ENCODE assay signal across 10 cellular contexts in the genomic region with DNA sequence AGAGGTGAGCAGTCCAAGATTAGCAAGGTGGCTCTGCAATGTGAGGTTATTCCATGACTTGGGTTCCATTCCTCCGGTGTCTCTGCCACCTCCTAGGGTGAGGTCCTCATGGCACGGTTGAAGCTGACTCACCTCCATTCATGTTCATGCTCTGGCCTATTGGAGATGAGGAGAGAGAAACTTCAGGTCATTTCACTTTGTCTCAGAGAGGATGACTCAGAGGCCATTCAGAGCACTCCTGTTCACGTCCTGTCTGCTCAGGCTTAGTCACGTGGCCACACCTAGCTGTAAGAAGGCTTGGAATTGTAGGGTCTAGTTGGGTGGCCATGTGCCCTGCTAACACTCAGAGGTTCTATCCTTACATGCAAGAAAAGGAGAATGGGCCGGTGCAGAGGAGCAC.
DNase-seq lines count a peak whose midpoint lies in the region; TF ChIP-seq lines count a peak whose summit lies in the region.
"Had no signal": no experiment of that assay in that cellular context is flagged by ENCODE, and none has a peak within 500 bp of the region (broad histone marks: within the 10 kb centered on the region; RNA-seq: fewer than 3 reads in every experiment).

No MANE protein-coding gene starts in this region.

- H3K9me3 Mint-ChIP-seq in HFFc6 = peaks cover 9% of the 10 kb centered on the region; the same call in 1 of the 2 replicates

- DNase-seq in COLO829 (ENCODE audit: low spot score) (peak; percentile 11), HFFc6 (peak; percentile 76), kidney tubule cell (ENCODE audit: low spot score) (peak; percentile 99), right atrium auricular region (ENCODE audit: low spot score) (no peak), AML-193 (lab: John Stamatoyannopoulos, UW) (no peak), DMS153 treated with DMSO at 0.1 percent for 48 hours (lab: John Stamatoyannopoulos, UW; ENCODE audit: unreplicated experiment) (no peak)
- DNase-seq in activated T-cell treated with anti-CD3 and anti-CD28 coated beads, Interleukin-2, amount 50 U/mL, for 48 hours = peak; percentile 25 to 38
- no peak for DNase-seq in effector CD4-positive, alpha-beta T cell
- DNase-seq: activated effector memory CD4-positive, alpha-beta T cell treated with anti-CD3 and anti-CD28 coated beads, Interleukin-2, amount 50 U/mL, for 16 hours had no signal

- H3K9me3 ChIP-seq in right atrium auricular region = peaks cover 0 to 29% of the 10 kb centered on the region in 2 donors

- no peak for TF ChIP-seq CTCF in HFFc6 (IDR thresholded peaks at IDR 0.05)
- TF ChIP-seq CTCF in right atrium auricular region (IDR thresholded peaks at IDR 0.05) = no peak

- H3K4me1 ChIP-seq in right atrium auricular region = no peaks in the 10 kb centered on the region

- no peaks in the 10 kb centered on the region for H3K36me3 ChIP-seq in right atrium auricular region

- peaks cover 31% of the 10 kb centered on the region for H3K4me1 Mint-ChIP-seq in HFFc6 (ENCODE audit: low read depth)

- H3K4me3 Mint-ChIP-seq in HFFc6 = peak overlapping the region; percentile 23; the same call in 1 of the 2 replicates
- H3K4me3 Mint-ChIP-seq: natural killer cell treated with Interleukin-12 subunit alpha and Interleukin-12 subunit beta and Interleukin-15 and Interleukin-18, amount 100 ng/mL, for 72 hours had no signal

- no peaks in the 10 kb centered on the region for H3K27me3 ChIP-seq in right atrium auricular region

- no peak overlapping the region for H3K27ac ChIP-seq in right atrium auricular region

- H3K36me3 Mint-ChIP-seq in HFFc6 (ENCODE audit: low read depth) = peaks cover 4% of the 10 kb centered on the region; the same call in 1 of the 2 replicates

- H3K4me3 ChIP-seq in right atrium auricular region = no peak overlapping the region

- H3K27me3 Mint-ChIP-seq in HFFc6 (ENCODE audit: insufficient read depth) = no peaks in the 10 kb centered on the region; the same call in 1 of the 2 replicates

- peak overlapping the region; percentile 82 for H3K27ac Mint-ChIP-seq in HFFc6
- H3K27ac Mint-ChIP-seq: natural killer cell treated with Interleukin-12 subunit alpha and Interleukin-12 subunit beta and Interleukin-15 and Interleukin-18, amount 100 ng/mL, for 72 hours had no signal

Comparison
In these comparisons a context has a peak if more than half of its experiments do, and no peak if none do; other contexts are left out.
1. DNase-seq: peak in COLO829 (single experiment), HFFc6 (single experiment), activated T-cell treated with anti-CD3 and anti-CD28 coated beads, Interleukin-2, amount 50 U/mL, for 48 hours (2 of 2) and kidney tubule cell (single experiment); none in right atrium auricular region (single experiment), effector CD4-positive, alpha-beta T cell (single experiment), AML-193 (0 of 2) and DMS153 treated with DMSO at 0.1 percent for 48 hours (single experiment).